ENCODE assay signal across 15 cellular contexts in genomic region chrX:132030264-132030663, GRCh38.
"Had no signal": no experiment of that assay in that cellular context is flagged by ENCODE, and none has a peak within 500 bp of the region (broad histone marks: within the 10 kb centered on the region; RNA-seq: fewer than 3 reads in every experiment).

No MANE protein-coding gene starts in this region.

- H3K4me3 ChIP-seq: body of pancreas, lung, pancreas, suprapubic skin, upper lobe of left lung had no signal

- H3K36me3 ChIP-seq: pancreas, suprapubic skin, upper lobe of left lung had no signal

- H3K27ac ChIP-seq: body of pancreas, pancreas, suprapubic skin, upper lobe of left lung had no signal

- ATAC-seq: body of pancreas; esophagus mucosa; pancreas; stimulated activated naive CD8-positive, alpha-beta T cell treated with anti-CD3 and anti-CD28 coated beads, Interleukin-15, Interleukin-2, amounts not matched to agents 100 U/mL and 50 U/mL, for 24 hours had no signal

- H3K9me3 Mint-ChIP-seq: activated CD4-positive, alpha-beta T cell treated with anti-CD3 and anti-CD28 coated beads, Interleukin-2, amount 10 ng/mL, durations not matched to agents 24 days and 14 days; nephron progenitor cell had no signal

- H3K4me1 ChIP-seq: body of pancreas, pancreas, suprapubic skin, upper lobe of left lung had no signal

- DNase-seq: activated CD4-positive, alpha-beta T cell treated with anti-CD3 and anti-CD28 coated beads, Interleukin-2, amount 10 ng/mL, durations not matched to agents 24 days and 14 days; activated gamma-delta T cell; activated T-cell treated with anti-CD3 and anti-CD28 coated beads, Interleukin-2, amount 50 U/mL, for 1 hour; body of pancreas; cerebellar nuclear complex; hippocampal formation; nephron progenitor cell; pancreas; stimulated activated CD4-positive, alpha-beta T cell treated with anti-CD3 and anti-CD28 coated beads, Interleukin-4, amount 100 ng/mL, for 1 hour; stimulated activated CD8-positive, alpha-beta memory T cell treated with anti-CD3 and anti-CD28 coated beads, Interleukin-4, amount 100 ng/mL, for 48 hours; stimulated activated naive CD8-positive, alpha-beta T cell treated with anti-CD3 and anti-CD28 coated beads, Interleukin-15, Interleukin-2, amounts not matched to agents 100 U/mL and 50 U/mL, for 24 hours; upper lobe of left lung had no signal

- H3K27me3 Mint-ChIP-seq: activated CD4-positive, alpha-beta T cell treated with anti-CD3 and anti-CD28 coated beads, Interleukin-2, amount 10 ng/mL, durations not matched to agents 24 days and 14 days had no signal

- H3K27ac Mint-ChIP-seq: nephron progenitor cell had no signal

- H3K4me3 Mint-ChIP-seq: nephron progenitor cell had no signal

- H3K9me3 ChIP-seq: body of pancreas, pancreas, suprapubic skin, upper lobe of left lung had no signal
